Comparison of ENCODE assay signal across 11 cellular contexts in the genomic region with DNA sequence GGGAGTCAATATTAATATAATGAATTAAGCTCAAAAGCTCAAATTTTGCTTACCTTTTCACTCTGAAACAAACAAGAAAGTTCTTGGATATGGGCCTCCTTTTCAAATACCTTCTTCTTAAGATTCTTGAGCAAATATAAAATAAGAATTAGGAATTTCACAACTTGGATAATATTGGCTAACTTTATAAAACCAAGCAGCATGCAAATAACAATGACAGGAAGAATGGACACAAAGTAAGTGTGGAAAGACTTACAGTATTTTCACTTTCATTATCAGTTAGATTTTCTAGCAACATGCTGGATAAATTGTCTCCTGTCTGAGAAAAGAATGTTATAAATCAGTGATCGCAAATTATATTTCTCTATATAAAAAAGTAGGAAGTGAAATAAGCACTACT. TPM values are rescaled to one million over a fixed set of nuclear protein-coding genes. Genes with fewer than 3 reads are reported as not detected.
DNase-seq lines count a peak whose midpoint lies in the region; ATAC-seq and TF ChIP-seq lines count a peak whose summit lies in the region.
"Had no signal": no experiment of that assay in that cellular context is flagged by ENCODE, and none has a peak within 500 bp of the region (broad histone marks: within the 10 kb centered on the region; RNA-seq: fewer than 3 reads in every experiment).

No MANE protein-coding gene starts in this region.

- H3K9me3 ChIP-seq in DND-41 (ENCODE audit: insufficient read depth, low read length, severe bottlenecking) (peaks cover 13% of the 10 kb centered on the region), trophoblast cell (ENCODE audit: insufficient read depth, low read depth, low read length) (no peaks in the 10 kb centered on the region)
- H3K9me3 ChIP-seq: ovary had no signal

- H4K8ac ChIP-seq in trophoblast cell (ENCODE audit: low read depth, low read length), result no peak overlapping the region

- H3K9ac ChIP-seq in DND-41 (ENCODE audit: low read depth, low read length), result peak overlapping the region; percentile 51
- H3K9ac ChIP-seq in trophoblast cell (ENCODE audit: low read length), result no peak overlapping the region

- H2BK5ac ChIP-seq in trophoblast cell (ENCODE audit: low read depth, low read length, poor library complexity), result no peak overlapping the region

- no peak for TF ChIP-seq CTCF in DND-41 (IDR thresholded peaks at IDR 0.05; ENCODE audit: borderline replicate concordance, extremely low read depth, low read length, poor library complexity, severe bottlenecking)
- TF ChIP-seq CTCF in fibroblast of villous mesenchyme (IDR thresholded peaks at IDR 0.05; ENCODE audit: insufficient read depth, low read depth, low read length), result no peak
- TF ChIP-seq CTCF in lower leg skin (IDR thresholded peaks at IDR 0.05), result no peak
- no peak for TF ChIP-seq CTCF in dorsolateral prefrontal cortex (IDR thresholded peaks at IDR 0.05 in 54 of 56, conservative IDR thresholded peaks at IDR 0.05 in 2 of 56; ENCODE audit: low read depth in 1 of 56, partially characterized antibody in 56 of 56)

- peak overlapping the region; percentile 81 for H3K27ac ChIP-seq in DND-41 (ENCODE audit: low read length)
- peak overlapping the region in 1 of 59 donors; percentile 18 for H3K27ac ChIP-seq in dorsolateral prefrontal cortex
- no peak overlapping the region for H3K27ac ChIP-seq in trophoblast cell (ENCODE audit: low read depth, low read length)
- H3K27ac ChIP-seq: ovary had no signal

- DNase-seq in DND-41 (no peak), fibroblast of villous mesenchyme (ENCODE audit: low read depth) (peak; percentile 33), lower leg skin (ENCODE audit: low spot score in 2 of 2) (no peak), COLO668 (lab: John Stamatoyannopoulos, UW; ENCODE audit: unreplicated experiment) (no peak), dorsolateral prefrontal cortex (no peak), trophoblast cell (no peak)
- DNase-seq: amniotic stem cell, NCI-H2029, ovary had no signal

- H3K4me3 ChIP-seq in DND-41 (ENCODE audit: low read depth in 1 of 2, low read length in 2 of 2) (peak overlapping the region; percentile 26 to 49; a peak in 3 of 4 replicates), fibroblast of villous mesenchyme (ENCODE audit: low read depth, low read length) (no peak overlapping the region), lower leg skin (ENCODE audit: low read depth, poor library complexity, severe bottlenecking) (no peak overlapping the region), dorsolateral prefrontal cortex (peak overlapping the region in 11 of 59 donors; percentile 0 to 21 (median 11)), trophoblast cell (ENCODE audit: low read depth, low read length) (no peak overlapping the region)
- H3K4me3 ChIP-seq: ovary had no signal

- H2BK120ac ChIP-seq in trophoblast cell (ENCODE audit: insufficient read depth, low read length, poor library complexity), result no peak overlapping the region

- no peak overlapping the region for H3K18ac ChIP-seq in trophoblast cell (ENCODE audit: low read length)

- no peak overlapping the region for H3K4ac ChIP-seq in trophoblast cell (ENCODE audit: low read depth, low read length)

- H3K4me2 ChIP-seq in DND-41 (ENCODE audit: insufficient read depth, low read length) (peak overlapping the region; percentile 64), trophoblast cell (ENCODE audit: low read length) (no peak overlapping the region)

- ATAC-seq in DND-41 (ENCODE audit: insufficient read depth, low read depth) (peak; percentile 68), GM19372 (IDR thresholded peaks at IDR 0.05; ENCODE audit: low read depth, unreplicated experiment) (peak; percentile 58), HG03565 (IDR thresholded peaks at IDR 0.05; ENCODE audit: unreplicated experiment) (peak; percentile 42)

- H3K36me3 ChIP-seq in DND-41 (ENCODE audit: insufficient read depth, low read length), result peaks cover 17% of the 10 kb centered on the region
- peaks cover 0 to 7% of the 10 kb centered on the region in 2 experiments for H3K36me3 ChIP-seq in trophoblast cell (ENCODE audit: control insufficient read depth in 1 of 2, insufficient read depth in 2 of 2, low read length in 2 of 2)
- H3K36me3 ChIP-seq: ovary had no signal

- H3K27me3 ChIP-seq in DND-41 (ENCODE audit: insufficient read depth, low read length, poor library complexity), result no peaks in the 10 kb centered on the region
- no peaks in the 10 kb centered on the region for H3K27me3 ChIP-seq in dorsolateral prefrontal cortex
- no peaks in the 10 kb centered on the region for H3K27me3 ChIP-seq in trophoblast cell (ENCODE audit: insufficient read depth, low read length)
- H3K27me3 ChIP-seq: ovary had no signal

- H4K20me1 ChIP-seq in DND-41 (ENCODE audit: insufficient read depth, low read length), result no peaks in the 10 kb centered on the region

- intact Hi-C loops in lower leg skin (cut with DNase I; ENCODE audit: low total_unique reads) (no loop called here), dorsolateral prefrontal cortex (cut with DNase I) (no loop called here)

- H2AK5ac ChIP-seq in trophoblast cell (ENCODE audit: low read length), result no peak overlapping the region

- H2AFZ ChIP-seq in DND-41 (ENCODE audit: low read depth, low read length) (peak overlapping the region; percentile 62), trophoblast cell (ENCODE audit: insufficient read depth, low read length, poor library complexity) (no peak overlapping the region)

- no peak overlapping the region for H3K23ac ChIP-seq in trophoblast cell (ENCODE audit: low read length)

- WGBS in lower leg skin, 2 donors, result 47 to 69% methylated on average over 1 of the region's 1 CpG
- WGBS in trophoblast cell (ENCODE audit: extremely low coverage, insufficient coverage, insufficient read length), result no CpG with 5 or more reads among the region's 1 CpG

- H4K91ac ChIP-seq in trophoblast cell (ENCODE audit: low read depth, low read length), result no peak overlapping the region

- H3K14ac ChIP-seq in trophoblast cell (ENCODE audit: low read length), result no peak overlapping the region

- H3K79me2 ChIP-seq in DND-41 (ENCODE audit: insufficient read depth, low read length), result peaks cover 10% of the 10 kb centered on the region
- no peaks in the 10 kb centered on the region for H3K79me2 ChIP-seq in trophoblast cell (ENCODE audit: control insufficient read depth, insufficient read depth, low read length, poor library complexity)

- no peak overlapping the region for H2BK12ac ChIP-seq in trophoblast cell (ENCODE audit: low read length)

- H3K4me1 ChIP-seq in DND-41 (ENCODE audit: insufficient read depth, low read length) (peaks cover 33% of the 10 kb centered on the region), trophoblast cell (ENCODE audit: control insufficient read depth in 1 of 2, insufficient read depth in 2 of 2, low read length in 2 of 2) (no peaks in the 10 kb centered on the region)

- H3K79me1 ChIP-seq in trophoblast cell (ENCODE audit: low read length), result no peaks in the 10 kb centered on the region

- no peak for TF ChIP-seq POLR2A in lower leg skin (IDR thresholded peaks at IDR 0.05)

- no peak overlapping the region for H4K12ac ChIP-seq in trophoblast cell (ENCODE audit: low read depth, low read length)

RNA-seq across cellular contexts. Expression of a gene that starts 13.2 kb away (rescaled TPM):
- total RNA-seq in fibroblast of villous mesenchyme, result 40.3 and 44.5 TPM in 2 replicates
- 10 to 100 TPM; 10.5 to 27.9 (median 13.4) TPM for total RNA-seq in lower leg skin
- total RNA-seq in dorsolateral prefrontal cortex, result 10 to 100 TPM; 44.3 to 89.6 (median 67.4) TPM
- 40.4 and 42.5 TPM in 2 replicates for polyA plus RNA-seq in trophoblast cell (2013)

RNA-seq across cellular contexts. Expression of a gene that starts 41.1 kb away (rescaled TPM):
- total RNA-seq in fibroblast of villous mesenchyme (0.43 TPM in 1 of 2 replicates, not detected in the other), lower leg skin (100 to 1,000 TPM in 2 of 4 donors, 10 to 100 TPM in 2; 29.8 to 119 (median 74.2) TPM), dorsolateral prefrontal cortex (1 to 10 TPM in 7 of 120 experiments, under 1 TPM in 83, not detected in 30; 0.10 to 2.0 (median 0.39) TPM)
- polyA plus RNA-seq in trophoblast cell (2013), result 2.6 and 3.6 TPM in 2 replicates

Comparison
In these comparisons a context has a peak if more than half of its experiments do, and no peak if none do; other contexts are left out.
1. H3K4me3 ChIP-seq: peak in DND-41 (2 of 2); none in fibroblast of villous mesenchyme (single experiment), lower leg skin (single experiment) and trophoblast cell (single experiment).
2. RNA of a gene that starts 41.1 kb away (total RNA-seq): 29.8 to 119 TPM in lower leg skin; 0.43 TPM in fibroblast of villous mesenchyme and 0.10 to 2.0 TPM in dorsolateral prefrontal cortex; every median in the first group is over 10 times any median in the second.
3. Peak in every context shown above with its lines, with median percentiles within 50 percentile points of each other: ATAC-seq.